In genomic region chr4:27760176-27760575, GRCh38 we compare ENCODE assay signal across 9 cellular contexts.
"Had no signal": no experiment of that assay in that cellular context is flagged by ENCODE, and none has a peak within 500 bp of the region (broad histone marks: within the 10 kb centered on the region; RNA-seq: fewer than 3 reads in every experiment).

No MANE protein-coding gene starts in this region.

- ATAC-seq: HCT116, K562 had no signal

- H3K4me1 ChIP-seq: HAP-1 had no signal

- H2AFZ ChIP-seq: GM23248 had no signal

- H3K36me3 ChIP-seq: HAP-1 had no signal

- H3K4me3 ChIP-seq: GM23248, HAP-1, K562 had no signal

- DNase-seq: GM23248, GOT3, H7, HFFc6, IMR-90 had no signal

- H3K27ac ChIP-seq: GM23248, HL-60 had no signal
